8 cellular contexts compared by ENCODE assay signal in the genomic region with DNA sequence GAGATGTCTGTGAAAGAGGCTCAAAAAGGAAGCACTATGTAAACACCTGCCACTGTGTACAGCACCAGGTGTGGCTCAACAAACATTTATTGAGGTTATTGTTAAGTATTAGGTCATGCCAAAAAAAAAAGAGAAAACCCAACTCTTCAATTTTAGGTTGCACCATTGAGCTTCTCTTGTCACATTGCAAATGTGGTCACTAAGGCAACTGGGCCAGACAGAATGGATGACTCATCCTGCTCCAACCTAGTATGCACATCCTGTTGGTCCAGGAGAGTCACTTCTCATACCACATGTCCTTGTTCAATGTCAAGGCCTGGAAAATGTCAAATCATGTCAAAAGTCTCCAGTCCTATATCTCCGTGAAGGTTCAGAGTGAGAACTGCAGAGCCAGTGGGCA. TPM values are rescaled to one million over a fixed set of nuclear protein-coding genes. Genes with fewer than 3 reads are reported as not detected.
A peak's percentile ranks its signal among the peaks of the same experiment; 100 is the strongest.
DNase-seq lines count a peak whose midpoint lies in the region; ATAC-seq and TF ChIP-seq lines count a peak whose summit lies in the region.

No MANE protein-coding gene starts in this region.

- intact Hi-C loops in sciatic nerve (cut with DNase I), result no loop called here

- in situ Hi-C loops in ACHN (cut with HindIII; ENCODE audit: low pct_ligation_motif_present, low pct_unique_long_range_greater_than_20kb, low sequenced_read_pairs), result no loop called here

- DNase-seq in ACHN (peak; percentile 75), NCI-H2081 treated with DMSO at 0.1 percent for 48 hours (lab: John Stamatoyannopoulos, UW) (peak; percentile 95), iris pigment epithelial cell (ENCODE audit: low read depth) (peak; percentile 86), sciatic nerve (ENCODE audit: low spot score) (no peak), activated T-cell treated with anti-CD3 and anti-CD28 coated beads for 4 hours (no peak)
- DNase-seq in activated CD4-positive, alpha-beta T cell treated with anti-CD3 and anti-CD28 coated beads, Interleukin-2, amount 50 U/mL, for 1 hour, result peak; percentile 28

- peak; percentile 73 for ATAC-seq in GM18505 (IDR thresholded peaks at IDR 0.05; ENCODE audit: unreplicated experiment)
- peak; percentile 56 for ATAC-seq in HG02970 (IDR thresholded peaks at IDR 0.05; ENCODE audit: low FRiP score, unreplicated experiment)
- ATAC-seq in sciatic nerve, result no peak

- no peak for TF ChIP-seq POLR2A in GM18505 (IDR thresholded peaks at IDR 0.05; ENCODE audit: borderline replicate concordance, extremely low read depth, insufficient read depth, insufficient read length)

RNA-seq across cellular contexts. Expression of gene HOXB1, which starts 25.0 kb away (rescaled TPM):
- total RNA-seq in sciatic nerve, result not detected

RNA-seq across cellular contexts. Expression of gene HOXB2, which starts 39.1 kb away (rescaled TPM):
- total RNA-seq in sciatic nerve, result 23.1 TPM

Comparison
In these comparisons a context has a peak if more than half of its experiments do, and no peak if none do; other contexts are left out.
1. DNase-seq: peak in ACHN (single experiment), NCI-H2081 treated with DMSO at 0.1 percent for 48 hours (single experiment), activated CD4-positive, alpha-beta T cell treated with anti-CD3 and anti-CD28 coated beads, Interleukin-2, amount 50 U/mL, for 1 hour (single experiment) and iris pigment epithelial cell (single experiment); none in sciatic nerve (single experiment) and activated T-cell treated with anti-CD3 and anti-CD28 coated beads for 4 hours (single experiment).